30 cellular contexts compared by ENCODE assay signal in genomic region chr2:113677327-113677726, GRCh38.
"Had no signal": no experiment of that assay in that cellular context is flagged by ENCODE, and none has a peak within 500 bp of the region (broad histone marks: within the 10 kb centered on the region; RNA-seq: fewer than 3 reads in every experiment).

No MANE protein-coding gene starts in this region.

- ATAC-seq: activated CD8-positive, alpha-beta memory T cell treated with anti-CD3 and anti-CD28 coated beads, Interleukin-2, amount 10 ng/mL, durations not matched to agents 7 days and 5 days; body of pancreas; PC-3 had no signal

- H3K27ac ChIP-seq: body of pancreas, breast epithelium, Peyer's patch, WERI-Rb-1 had no signal

- H3K4me1 ChIP-seq: body of pancreas, breast epithelium, Peyer's patch had no signal

- H3K36me3 ChIP-seq: breast epithelium, MG63, Peyer's patch, WERI-Rb-1 had no signal

- H3K4me3 ChIP-seq: body of pancreas, breast epithelium, MG63, Peyer's patch had no signal

- H3K27me3 ChIP-seq: body of pancreas, breast epithelium, MG63, Peyer's patch had no signal

- DNase-seq: activated CD4-positive, alpha-beta memory T cell treated with anti-CD3 and anti-CD28 coated beads, Interleukin-2, amount 10 ng/mL, durations not matched to agents 7 days and 5 days; activated CD4-positive, alpha-beta T cell treated with anti-CD3 and anti-CD28 coated beads for 1 hour; activated CD4-positive, alpha-beta T cell treated with anti-CD3 and anti-CD28 coated beads for 48 hours; activated CD4-positive, CD25-positive, alpha-beta regulatory T cell; activated CD8-positive, alpha-beta memory T cell treated with anti-CD3 and anti-CD28 coated beads for 24 hours; activated CD8-positive, alpha-beta memory T cell treated with anti-CD3 and anti-CD28 coated beads, Interleukin-2, amount 10 ng/mL, durations not matched to agents 7 days and 5 days; activated CD8-positive, alpha-beta memory T cell treated with anti-CD3 and anti-CD28 coated beads, Interleukin-2, amount 50 U/mL, for 48 hours; activated gamma-delta T cell; activated naive CD4-positive, alpha-beta T cell treated with Interleukin-2 at 50 U/mL for 16 hours; activated naive CD8-positive, alpha-beta T cell treated with anti-CD3 and anti-CD28 coated beads, Interleukin-2, amount 10 ng/mL, durations not matched to agents 7 days and 5 days; body of pancreas; caudate nucleus; cerebellar nuclear complex; Kasumi-1; KG1; MG63; NCI-H1048; NCI-H1105 treated with DMSO at 0.1 percent for 48 hours; NCI-H1436; NCI-H1694; NCI-H1930; NCI-H2081 treated with DMSO at 0.1 percent for 48 hours; NCI-H345; NCI-H524 treated with DMSO at 0.1 percent for 48 hours; PC-3; Peyer's patch; RPMI8226; T1000; WERI-Rb-1 had no signal

- H3K9me3 ChIP-seq: body of pancreas, breast epithelium, MG63, Peyer's patch had no signal
